In genomic region chr11:61833926-61834277, GRCh38 we compare ENCODE assay signal across 9 cellular contexts. TPM values are rescaled to one million over a fixed set of nuclear protein-coding genes. Genes with fewer than 3 reads are reported as not detected.
DNase-seq lines count a peak whose midpoint lies in the region; ATAC-seq and TF ChIP-seq lines count a peak whose summit lies in the region.
"Had no signal": no experiment of that assay in that cellular context is flagged by ENCODE, and none has a peak within 500 bp of the region (broad histone marks: within the 10 kb centered on the region; RNA-seq: fewer than 3 reads in every experiment).

No MANE protein-coding gene starts in this region.

- TF ChIP-seq CTCF in GM12865 (IDR thresholded peaks at IDR 0.05; ENCODE audit: insufficient read depth, low read depth, low read length, missing control alignments) (no peak), RWPE2 (IDR thresholded peaks at IDR 0.05; ENCODE audit: poor library complexity, severe bottlenecking) (no peak), fibroblast of pulmonary artery (IDR thresholded peaks at IDR 0.05; ENCODE audit: low read length, missing control alignments) (no peak), type B pancreatic cell (conservative IDR thresholded peaks at IDR 0.05) (no peak)

- no peaks in the 10 kb centered on the region for H3K27me3 ChIP-seq in RWPE2 (ENCODE audit: insufficient read depth, poor library complexity, severe bottlenecking)

- H3K9me3 ChIP-seq in RWPE2 (ENCODE audit: severe bottlenecking) = no peaks in the 10 kb centered on the region

- H3K9me3 Mint-ChIP-seq in type B pancreatic cell = no peaks in the 10 kb centered on the region

- peaks cover 22% of the 10 kb centered on the region for H3K4me1 ChIP-seq in RWPE2 (ENCODE audit: insufficient read depth, poor library complexity, severe bottlenecking)

- intact Hi-C loops in sciatic nerve (cut with DNase I) = no loop called here
- intact Hi-C loops in head of caudate nucleus (cut with DNase I) = no loop called here

- no peak overlapping the region for H3K27ac Mint-ChIP-seq in type B pancreatic cell

- H3K4me1 Mint-ChIP-seq in type B pancreatic cell (ENCODE audit: unreplicated experiment) = peaks cover 38% of the 10 kb centered on the region

- no peaks in the 10 kb centered on the region for H3K27me3 Mint-ChIP-seq in type B pancreatic cell

- ATAC-seq in RWPE2 (ENCODE audit: low read depth) (no peak), sciatic nerve (peak; percentile 20)

- DNase-seq in GM12865 (ENCODE audit: low read depth) (no peak), RWPE2 (ENCODE audit: low spot score) (peak; percentile 35), fibroblast of pulmonary artery (ENCODE audit: low read depth) (peak; percentile 18), sciatic nerve (ENCODE audit: low spot score) (no peak), amniotic stem cell (lab: John Stamatoyannopoulos, UW) (no peak), type B pancreatic cell (ENCODE audit: extremely low spot score, unreplicated experiment) (no peak), head of caudate nucleus (no peak), activated gamma-delta T cell (lab: John Stamatoyannopoulos, UW) (no peak)
- DNase-seq: NCI-H510A treated with DMSO at 0.1 percent for 48 hours had no signal

- H3K4me3 Mint-ChIP-seq in type B pancreatic cell = no peak overlapping the region

- peak overlapping the region; percentile 76 for H3K27ac ChIP-seq in RWPE2 (ENCODE audit: poor library complexity, severe bottlenecking)

- H3K4me3 ChIP-seq in GM12865 (ENCODE audit: low read depth, low read length) (peak overlapping the region; percentile 54), RWPE2 (ENCODE audit: severe bottlenecking) (no peak overlapping the region), fibroblast of pulmonary artery (replicated peaks; ENCODE audit: low read depth, low read length) (no peak overlapping the region)

- H3K36me3 ChIP-seq in RWPE2 (ENCODE audit: low read depth) = peaks cover 89% of the 10 kb centered on the region

- H3K36me3 Mint-ChIP-seq in type B pancreatic cell = peaks cover 11% of the 10 kb centered on the region

RNA-seq across cellular contexts. Expression of gene FADS2, which starts 5.8 kb away (rescaled TPM):
- total RNA-seq in sciatic nerve = 140 TPM
- 127 and 205 TPM in 2 replicates for total RNA-seq in type B pancreatic cell (ENCODE audit: low replicate concordance)

RNA-seq across cellular contexts. Expression of gene FADS1, which starts 17.1 kb away (rescaled TPM):
- total RNA-seq in sciatic nerve = 99.3 TPM
- 34.2 and 90.0 TPM in 2 replicates for total RNA-seq in type B pancreatic cell (ENCODE audit: low replicate concordance)

RNA-seq across cellular contexts. Expression of gene FEN1, which starts 41.2 kb away (rescaled TPM):
- total RNA-seq in sciatic nerve = 3.7 TPM
- total RNA-seq in type B pancreatic cell (ENCODE audit: low replicate concordance) = 27.7 and 44.6 TPM in 2 replicates

RNA-seq across cellular contexts. Expression of gene TMEM258, which starts 41.5 kb away (rescaled TPM):
- total RNA-seq in sciatic nerve (96.6 TPM), type B pancreatic cell (ENCODE audit: low replicate concordance) (158 and 162 TPM in 2 replicates)

RNA-seq across cellular contexts. Expression of gene FADS3, which starts 57.4 kb away (rescaled TPM):
- 127 TPM for total RNA-seq in sciatic nerve
- 4.4 and 10.0 TPM in 2 replicates for total RNA-seq in type B pancreatic cell (ENCODE audit: low replicate concordance)

Comparison
In these comparisons a context has a peak if more than half of its experiments do, and no peak if none do; other contexts are left out.
1. DNase-seq: peak in RWPE2 (single experiment) and fibroblast of pulmonary artery (single experiment); none in GM12865 (single experiment), sciatic nerve (single experiment), amniotic stem cell (single experiment), type B pancreatic cell (single experiment), head of caudate nucleus (0 of 42) and activated gamma-delta T cell (single experiment).